Comparison of ENCODE assay signal across 9 cellular contexts in genomic region chr10:110036640-110037039, GRCh38. TPM values are rescaled to one million over a fixed set of nuclear protein-coding genes. Genes with fewer than 3 reads are reported as not detected.
A peak's percentile ranks its signal among the peaks of the same experiment; 100 is the strongest.
DNase-seq lines count a peak whose midpoint lies in the region; ATAC-seq and TF ChIP-seq lines count a peak whose summit lies in the region.
"Had no signal": no experiment of that assay in that cellular context is flagged by ENCODE, and none has a peak within 500 bp of the region (broad histone marks: within the 10 kb centered on the region; RNA-seq: fewer than 3 reads in every experiment).

No MANE protein-coding gene starts in this region.

- POLR2A ChIA-PET in activated CD8-positive, alpha-beta T cell treated with anti-CD3 and anti-CD28 coated beads for 36 hours (lab: Charles Lee): interaction anchor here (1.0 to 1.6 kb wide), 3 partner anchors 9 to 22 kb away, joined by 4 to 5 read pairs (median 5); no protein-coding TSS in a partner anchor
- POLR2A ChIA-PET in activated CD8-positive, alpha-beta T cell treated with anti-CD3 and anti-CD28 coated beads, Interleukin-2, amount 10 ng/mL, durations not matched to agents 7 days and 5 days (lab: Charles Lee): no interaction called here

- no peaks in the 10 kb centered on the region for H3K27me3 ChIP-seq in right atrium auricular region

- H3K4me1 ChIP-seq in mucosa of descending colon (ENCODE audit: low read depth) (peaks cover 15% of the 10 kb centered on the region), right atrium auricular region (peaks cover 0 to 57% of the 10 kb centered on the region in 2 donors)

- ATAC-seq in activated CD8-positive, alpha-beta T cell treated with anti-CD3 and anti-CD28 coated beads for 36 hours: no peak
- ATAC-seq in activated CD8-positive, alpha-beta T cell treated with anti-CD3 and anti-CD28 coated beads, Interleukin-2, amount 10 ng/mL, durations not matched to agents 7 days and 5 days: no peak
- peak; percentile 73 for ATAC-seq in GM21515 (IDR thresholded peaks at IDR 0.05; ENCODE audit: unreplicated experiment)
- peak; percentile 83 for ATAC-seq in HG03103 (IDR thresholded peaks at IDR 0.05; ENCODE audit: low read depth, unreplicated experiment)
- peak; percentile 6 for ATAC-seq in mucosa of descending colon

- H3K4me3 Mint-ChIP-seq in activated CD8-positive, alpha-beta T cell treated with anti-CD3 and anti-CD28 coated beads for 36 hours: no peak overlapping the region
- no peak overlapping the region for H3K4me3 Mint-ChIP-seq in activated CD8-positive, alpha-beta T cell treated with anti-CD3 and anti-CD28 coated beads, Interleukin-2, amount 10 ng/mL, durations not matched to agents 7 days and 5 days

- H3K36me3 ChIP-seq in mucosa of descending colon (ENCODE audit: low read depth) (no peaks in the 10 kb centered on the region), right atrium auricular region (no peaks in the 10 kb centered on the region)

- intact Hi-C loops in activated CD8-positive, alpha-beta T cell treated with anti-CD3 and anti-CD28 coated beads for 36 hours (cut with micrococcal nuclease): no loop called here
- intact Hi-C loops in mucosa of descending colon (cut with DNase I, micrococcal nuclease): no loop called here

- CTCF ChIA-PET in activated CD8-positive, alpha-beta T cell treated with anti-CD3 and anti-CD28 coated beads for 36 hours (lab: Charles Lee): interaction anchor here (0.6 to 2.1 kb wide), 2 partner anchors 10 to 21 kb away, joined by 3 to 8 read pairs; no protein-coding TSS in a partner anchor
- CTCF ChIA-PET in activated CD8-positive, alpha-beta T cell treated with anti-CD3 and anti-CD28 coated beads, Interleukin-2, amount 10 ng/mL, durations not matched to agents 7 days and 5 days (lab: Charles Lee): interaction anchor here (1.3 kb wide), 1 partner anchor 68 kb away, joined by 4 read pairs; no protein-coding TSS in a partner anchor

- peak overlapping the region; percentile 68 for H3K27ac Mint-ChIP-seq in activated CD8-positive, alpha-beta T cell treated with anti-CD3 and anti-CD28 coated beads for 36 hours
- H3K27ac Mint-ChIP-seq in activated CD8-positive, alpha-beta T cell treated with anti-CD3 and anti-CD28 coated beads, Interleukin-2, amount 10 ng/mL, durations not matched to agents 7 days and 5 days: no peak overlapping the region

- H3K9me3 Mint-ChIP-seq in activated CD8-positive, alpha-beta T cell treated with anti-CD3 and anti-CD28 coated beads for 36 hours: peaks cover 2% of the 10 kb centered on the region
- H3K9me3 Mint-ChIP-seq in activated CD8-positive, alpha-beta T cell treated with anti-CD3 and anti-CD28 coated beads, Interleukin-2, amount 10 ng/mL, durations not matched to agents 7 days and 5 days (ENCODE audit: insufficient read depth): no peaks in the 10 kb centered on the region

- no peaks in the 10 kb centered on the region for H3K27me3 Mint-ChIP-seq in activated CD8-positive, alpha-beta T cell treated with anti-CD3 and anti-CD28 coated beads for 36 hours
- H3K27me3 Mint-ChIP-seq in activated CD8-positive, alpha-beta T cell treated with anti-CD3 and anti-CD28 coated beads, Interleukin-2, amount 10 ng/mL, durations not matched to agents 7 days and 5 days (ENCODE audit: low read depth): no peaks in the 10 kb centered on the region

- DNase-seq in activated CD8-positive, alpha-beta T cell treated with anti-CD3 and anti-CD28 coated beads for 36 hours: no peak
- no peak for DNase-seq in activated CD8-positive, alpha-beta T cell treated with anti-CD3 and anti-CD28 coated beads, Interleukin-2, amount 10 ng/mL, durations not matched to agents 7 days and 5 days
- DNase-seq in mucosa of descending colon: no peak
- no peak for DNase-seq in activated CD4-positive, CD25-positive, alpha-beta regulatory T cell treated with anti-CD3 and anti-CD28 coated beads, Interleukin-2, amount 50 U/mL, for 72 hours
- no peak for DNase-seq in COLO668 (lab: John Stamatoyannopoulos, UW; ENCODE audit: unreplicated experiment)
- no peak for DNase-seq in right atrium auricular region (ENCODE audit: low spot score)
- DNase-seq: NCI-H1092 had no signal

- H3K4me3 ChIP-seq in mucosa of descending colon (no peak overlapping the region), right atrium auricular region (no peak overlapping the region)

- peaks cover 84% of the 10 kb centered on the region for H3K4me1 Mint-ChIP-seq in activated CD8-positive, alpha-beta T cell treated with anti-CD3 and anti-CD28 coated beads for 36 hours (ENCODE audit: low read depth)
- H3K4me1 Mint-ChIP-seq in activated CD8-positive, alpha-beta T cell treated with anti-CD3 and anti-CD28 coated beads, Interleukin-2, amount 10 ng/mL, durations not matched to agents 7 days and 5 days (ENCODE audit: low read depth): peaks cover 45% of the 10 kb centered on the region

- H3K36me3 Mint-ChIP-seq in activated CD8-positive, alpha-beta T cell treated with anti-CD3 and anti-CD28 coated beads for 36 hours (ENCODE audit: low read depth): peaks cover 7% of the 10 kb centered on the region
- H3K36me3 Mint-ChIP-seq in activated CD8-positive, alpha-beta T cell treated with anti-CD3 and anti-CD28 coated beads, Interleukin-2, amount 10 ng/mL, durations not matched to agents 7 days and 5 days (ENCODE audit: low read depth): peaks cover 3% of the 10 kb centered on the region

- H3K27ac ChIP-seq in right atrium auricular region: no peak overlapping the region

- H3K9me3 ChIP-seq in mucosa of descending colon (no peaks in the 10 kb centered on the region), right atrium auricular region (no peaks in the 10 kb centered on the region)

- no peak for TF ChIP-seq CTCF in activated CD8-positive, alpha-beta T cell treated with anti-CD3 and anti-CD28 coated beads for 36 hours (IDR thresholded peaks at IDR 0.05)
- TF ChIP-seq CTCF in mucosa of descending colon (IDR thresholded peaks at IDR 0.05) (no peak), right atrium auricular region (IDR thresholded peaks at IDR 0.05) (no peak)

RNA-seq across cellular contexts. Expression of gene ADD3, which starts 28.9 kb away (rescaled TPM):
- total RNA-seq in activated CD8-positive, alpha-beta T cell treated with anti-CD3 and anti-CD28 coated beads for 36 hours: 10 to 100 TPM; 66.8 to 77.0 TPM
- 100 to 1,000 TPM; 172 to 200 TPM for total RNA-seq in activated CD8-positive, alpha-beta T cell treated with anti-CD3 and anti-CD28 coated beads, Interleukin-2, amount 10 ng/mL, durations not matched to agents 7 days and 5 days
- 100 to 1,000 TPM; 109 to 165 (median 141) TPM for total RNA-seq in mucosa of descending colon
- 100 to 1,000 TPM; 158 to 377 TPM for total RNA-seq in right atrium auricular region

Comparison
In these comparisons a context has a peak if more than half of its experiments do, and no peak if none do; other contexts are left out.
1. ATAC-seq: peak in GM21515 (single experiment), HG03103 (single experiment) and mucosa of descending colon (single experiment); none in activated CD8-positive, alpha-beta T cell treated with anti-CD3 and anti-CD28 coated beads for 36 hours (single experiment) and activated CD8-positive, alpha-beta T cell treated with anti-CD3 and anti-CD28 coated beads, Interleukin-2, amount 10 ng/mL, durations not matched to agents 7 days and 5 days (single experiment).